Comparison of ENCODE assay signal across 24 cellular contexts in the genomic region with DNA sequence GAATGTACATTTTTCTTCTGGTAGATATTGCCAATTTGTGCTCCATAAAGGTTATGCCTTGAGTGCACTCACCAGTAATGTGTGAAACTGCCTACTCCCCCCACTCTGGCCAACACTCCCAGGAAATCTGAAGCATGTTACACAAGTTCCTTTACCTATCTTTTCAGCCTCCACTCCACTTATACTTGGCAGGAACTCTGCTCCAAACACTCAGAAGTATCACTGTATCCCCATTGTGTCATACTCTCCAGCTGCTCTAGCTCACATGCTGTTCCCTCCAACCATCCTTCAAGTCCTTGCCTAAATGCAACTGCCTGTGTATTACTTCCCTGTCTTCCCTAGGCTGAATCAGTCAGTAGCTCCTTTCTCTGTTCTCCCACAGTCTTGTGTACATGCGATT. TPM values are rescaled to one million over a fixed set of nuclear protein-coding genes. Genes with fewer than 3 reads are reported as not detected.
DNase-seq lines count a peak whose midpoint lies in the region; ATAC-seq and TF ChIP-seq lines count a peak whose summit lies in the region.
"Had no signal": no experiment of that assay in that cellular context is flagged by ENCODE, and none has a peak within 500 bp of the region (broad histone marks: within the 10 kb centered on the region; RNA-seq: fewer than 3 reads in every experiment).

No MANE protein-coding gene starts in this region.

- DNase-seq in Right ventricle myocardium superior (no peak), right atrium auricular region (ENCODE audit: low spot score) (no peak), RWPE2 (ENCODE audit: low spot score) (no peak), left lung (no peak), NCI-H2171 (lab: John Stamatoyannopoulos, UW) (no peak), AG08396 (ENCODE audit: low spot score) (no peak)
- no peak for DNase-seq in effector CD8-positive, alpha-beta T cell (lab: John Stamatoyannopoulos, UW)
- DNase-seq: C1 segment of cervical spinal cord; CD4-positive, alpha-beta memory T cell; COR-L47; DND-41; Karpas-422; NCI-H1092 treated with DMSO at 0.1 percent for 48 hours; NCI-H146; NCI-H1930; NCI-H446; NCI-H524 treated with DMSO at 0.1 percent for 48 hours; NCI-H774; T-helper 1 cell had no signal

- intact Hi-C loops in Right ventricle myocardium superior (cut with DNase I) (no loop called here), left lung (cut with DNase I) (no loop called here)

- H3K27ac ChIP-seq in right atrium auricular region (no peak overlapping the region), RWPE2 (ENCODE audit: poor library complexity, severe bottlenecking) (no peak overlapping the region), left lung (no peak overlapping the region)
- H3K27ac ChIP-seq: A549, HL-60, SJSA1 had no signal

- ATAC-seq in Right ventricle myocardium superior (ENCODE audit: poor library complexity) (peak; percentile 39), RWPE2 (ENCODE audit: low read depth) (peak; percentile 33; the same call in 1 of the 3 replicates), left lung (peak; percentile 90)
- ATAC-seq: A549, HCT116 had no signal

- TF ChIP-seq CTCF in right atrium auricular region (IDR thresholded peaks at IDR 0.05) (no peak), RWPE2 (IDR thresholded peaks at IDR 0.05; ENCODE audit: poor library complexity, severe bottlenecking) (no peak), left lung (IDR thresholded peaks at IDR 0.05) (no peak)

- H3K4me1 ChIP-seq in right atrium auricular region: no peaks in the 10 kb centered on the region
- H3K4me1 ChIP-seq in RWPE2 (ENCODE audit: insufficient read depth, poor library complexity, severe bottlenecking): no peaks in the 10 kb centered on the region
- H3K4me1 ChIP-seq in left lung: no peaks in the 10 kb centered on the region
- H3K4me1 ChIP-seq: A549 had no signal

- H3K9me3 ChIP-seq in right atrium auricular region (no peaks in the 10 kb centered on the region), RWPE2 (ENCODE audit: severe bottlenecking) (no peaks in the 10 kb centered on the region), left lung (no peaks in the 10 kb centered on the region)
- H3K9me3 ChIP-seq: A549 had no signal

- no peaks in the 10 kb centered on the region for H3K27me3 ChIP-seq in right atrium auricular region
- peaks cover 16% of the 10 kb centered on the region for H3K27me3 ChIP-seq in RWPE2 (ENCODE audit: insufficient read depth, poor library complexity, severe bottlenecking)
- H3K27me3 ChIP-seq in left lung: no peaks in the 10 kb centered on the region
- H3K27me3 ChIP-seq: SJSA1 had no signal

- H3K4me3 ChIP-seq in right atrium auricular region (no peak overlapping the region), RWPE2 (ENCODE audit: severe bottlenecking) (no peak overlapping the region), left lung (no peak overlapping the region)
- H3K4me3 ChIP-seq: A549, SJSA1 had no signal

- H3K36me3 ChIP-seq in right atrium auricular region (no peaks in the 10 kb centered on the region), RWPE2 (ENCODE audit: low read depth) (no peaks in the 10 kb centered on the region), left lung (no peaks in the 10 kb centered on the region)
- H3K36me3 ChIP-seq: SJSA1 had no signal

RNA-seq across cellular contexts. Expression of a gene that starts 28.3 kb away (rescaled TPM):
- total RNA-seq in Right ventricle myocardium superior (not detected), right atrium auricular region (not detected), left lung (not detected)
- total RNA-seq: CD4-positive, alpha-beta memory T cell; H4 had no signal

Comparison
In these comparisons a context has a peak if more than half of its experiments do, and no peak if none do; other contexts are left out.
1. ATAC-seq: peak in every context shown above with its lines; median percentile 90 in left lung; 39 in Right ventricle myocardium superior; 33 in RWPE2.